Comparison of ENCODE assay signal across 8 cellular contexts in the genomic region with DNA sequence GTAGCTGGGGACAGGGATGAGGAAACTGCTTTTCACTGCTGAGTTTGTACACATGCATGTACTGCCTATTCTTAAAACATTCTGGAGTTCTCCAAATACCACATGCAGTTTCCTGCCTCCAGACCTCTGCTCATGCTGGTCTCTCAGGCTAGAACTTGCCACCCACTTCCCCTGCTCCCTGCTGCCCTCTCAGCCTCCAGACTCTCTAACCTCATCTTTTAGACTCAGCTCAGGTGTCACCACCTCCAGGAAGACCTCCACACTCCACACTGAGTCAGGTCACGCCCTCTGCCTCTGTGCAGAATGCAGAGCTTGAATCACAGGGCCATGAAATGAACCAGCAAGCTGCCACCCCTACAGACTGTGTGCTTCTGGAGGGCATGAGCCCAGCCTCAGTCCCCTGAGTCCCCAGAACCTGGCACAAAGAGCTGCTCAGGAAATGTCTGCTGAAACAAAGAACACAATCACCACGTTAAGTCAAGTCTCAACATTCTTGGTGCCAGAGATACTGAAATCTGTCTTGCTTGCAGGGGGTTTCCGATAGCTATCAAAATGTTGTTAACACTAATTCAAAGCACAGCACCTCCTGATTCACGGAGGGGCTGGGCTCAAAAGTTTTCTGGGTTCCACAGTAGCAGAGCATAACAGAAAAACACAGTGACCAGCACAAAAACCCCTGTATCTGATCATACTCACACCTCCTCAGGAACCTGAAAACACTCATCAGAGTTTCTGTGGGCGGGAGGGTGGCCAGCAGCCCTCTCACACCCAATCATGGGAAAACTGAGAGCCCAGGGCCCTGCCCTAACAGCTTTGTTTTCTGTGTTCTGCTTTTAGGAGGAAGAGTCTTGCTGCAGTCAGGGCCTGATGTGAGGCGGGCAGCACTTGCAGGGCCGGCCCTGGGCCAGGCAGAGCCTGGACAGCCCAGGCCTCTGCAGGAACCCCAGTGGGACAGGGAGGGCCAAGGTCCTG. TPM values are rescaled to one million over a fixed set of nuclear protein-coding genes. Genes with fewer than 3 reads are reported as not detected.
DNase-seq lines count a peak whose midpoint lies in the region; ATAC-seq and TF ChIP-seq lines count a peak whose summit lies in the region.

No MANE protein-coding gene starts in this region.

- H3K36me3 Mint-ChIP-seq in activated CD4-positive, alpha-beta memory T cell treated with anti-CD3 and anti-CD28 coated beads, Interleukin-2, amount 10 ng/mL, durations not matched to agents 7 days and 5 days (ENCODE audit: low read depth): peaks cover 34% of the 10 kb centered on the region

- POLR2A ChIA-PET in activated CD4-positive, alpha-beta memory T cell treated with anti-CD3 and anti-CD28 coated beads, Interleukin-2, amount 10 ng/mL, durations not matched to agents 7 days and 5 days (lab: Charles Lee): interaction anchor here (0.7 to 15.8 kb wide), 18 partner anchors 8 to 110 kb away, joined by 3 to 460 read pairs (median 5); partner anchors contain the start of gene EEF1AKMT2

- H3K4me1 ChIP-seq in foreskin keratinocyte: peaks cover 33% of the 10 kb centered on the region

- TF ChIP-seq CTCF in foreskin keratinocyte (conservative IDR thresholded peaks at IDR 0.05): no peak

- peaks cover 91% of the 10 kb centered on the region for H3K4me1 Mint-ChIP-seq in activated CD4-positive, alpha-beta memory T cell treated with anti-CD3 and anti-CD28 coated beads, Interleukin-2, amount 10 ng/mL, durations not matched to agents 7 days and 5 days

- peak overlapping the region; percentile 54 for H3K27ac ChIP-seq in foreskin keratinocyte

- CTCF ChIA-PET in activated CD4-positive, alpha-beta memory T cell treated with anti-CD3 and anti-CD28 coated beads, Interleukin-2, amount 10 ng/mL, durations not matched to agents 7 days and 5 days (lab: Charles Lee): interaction anchor here (1.0 to 13.0 kb wide), 11 partner anchors 10 to 193 kb away, joined by 3 to 164 read pairs (median 8); no protein-coding TSS in a partner anchor

- no peaks in the 10 kb centered on the region for H3K27me3 ChIP-seq in foreskin keratinocyte

- H3K27ac Mint-ChIP-seq in activated CD4-positive, alpha-beta memory T cell treated with anti-CD3 and anti-CD28 coated beads, Interleukin-2, amount 10 ng/mL, durations not matched to agents 7 days and 5 days: peak overlapping the region; percentile 98

- H3K27me3 Mint-ChIP-seq in activated CD4-positive, alpha-beta memory T cell treated with anti-CD3 and anti-CD28 coated beads, Interleukin-2, amount 10 ng/mL, durations not matched to agents 7 days and 5 days: no peaks in the 10 kb centered on the region

- H3K4me3 Mint-ChIP-seq in activated CD4-positive, alpha-beta memory T cell treated with anti-CD3 and anti-CD28 coated beads, Interleukin-2, amount 10 ng/mL, durations not matched to agents 7 days and 5 days: peak overlapping the region; percentile 45

- H3K9me3 Mint-ChIP-seq in activated CD4-positive, alpha-beta memory T cell treated with anti-CD3 and anti-CD28 coated beads, Interleukin-2, amount 10 ng/mL, durations not matched to agents 7 days and 5 days: no peaks in the 10 kb centered on the region

- DNase-seq in AG20443 (ENCODE audit: low spot score): peak; percentile 53
- peak; percentile 68 for DNase-seq in activated CD4-positive, alpha-beta memory T cell treated with anti-CD3 and anti-CD28 coated beads, Interleukin-2, amount 10 ng/mL, durations not matched to agents 7 days and 5 days
- DNase-seq in foreskin keratinocyte: peak in 1 of 2 donors; percentile 45
- peak; percentile 56 to 69 (median 59) for DNase-seq in stimulated activated CD4-positive, alpha-beta T cell treated with anti-CD3 and anti-CD28 coated beads, Interleukin-12 subunit alpha, Interleukin-12 subunit beta, amount 100 ng/mL, for 48 hours (ENCODE audit: low read depth in 2 of 3, low spot score in 1 of 3)
- DNase-seq in NCI-H2227 treated with DMSO at 0.1 percent for 48 hours (lab: John Stamatoyannopoulos, UW): no peak
- no peak for DNase-seq in NCI-H510A (lab: John Stamatoyannopoulos, UW)

- ATAC-seq in GM19351 (IDR thresholded peaks at IDR 0.05; ENCODE audit: unreplicated experiment): peak; percentile 76
- peak; percentile 62 for ATAC-seq in HG03378 (IDR thresholded peaks at IDR 0.05; ENCODE audit: unreplicated experiment)
- peak; percentile 67 for ATAC-seq in foreskin keratinocyte

RNA-seq across cellular contexts. Expression of gene FAM53B, which starts 21.1 kb away (rescaled TPM):
- total RNA-seq in activated CD4-positive, alpha-beta memory T cell treated with anti-CD3 and anti-CD28 coated beads, Interleukin-2, amount 10 ng/mL, durations not matched to agents 7 days and 5 days: 10 to 100 TPM; 44.9 to 46.6 TPM
- 17.3 and 17.5 TPM in 2 replicates for total RNA-seq in foreskin keratinocyte
- 6.0 and 6.6 TPM in 2 replicates for polyA plus RNA-seq in foreskin keratinocyte

Comparison
In these comparisons a context has a peak if more than half of its experiments do, and no peak if none do; other contexts are left out.
1. DNase-seq: peak in AG20443 (single experiment), activated CD4-positive, alpha-beta memory T cell treated with anti-CD3 and anti-CD28 coated beads, Interleukin-2, amount 10 ng/mL, durations not matched to agents 7 days and 5 days (single experiment) and stimulated activated CD4-positive, alpha-beta T cell treated with anti-CD3 and anti-CD28 coated beads, Interleukin-12 subunit alpha, Interleukin-12 subunit beta, amount 100 ng/mL, for 48 hours (3 of 3); none in NCI-H2227 treated with DMSO at 0.1 percent for 48 hours (single experiment) and NCI-H510A (single experiment).
2. Peak in every context shown above with its lines, with median percentiles within 50 percentile points of each other: ATAC-seq.